Comparison of ENCODE assay signal across 14 cellular contexts in the genomic region with DNA sequence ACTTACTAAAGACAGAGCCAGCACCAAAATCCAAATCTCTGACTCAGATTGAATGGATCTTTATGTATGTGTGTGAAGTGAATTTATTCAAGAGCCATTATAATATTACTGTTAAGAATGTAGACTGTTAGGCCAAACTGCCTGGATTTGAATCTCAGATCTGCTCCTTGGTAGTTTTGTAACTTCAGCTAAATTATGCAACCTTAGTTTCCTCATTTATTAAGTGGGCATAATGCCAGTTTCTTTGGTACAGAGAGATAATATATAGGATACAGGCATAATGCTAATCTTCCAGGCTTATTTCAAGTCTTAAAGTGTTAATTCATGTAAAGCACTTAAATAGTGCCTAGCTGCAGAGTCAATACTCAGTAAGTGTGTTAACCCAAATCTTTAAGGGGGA. TPM values are rescaled to one million over a fixed set of nuclear protein-coding genes. Genes with fewer than 3 reads are reported as not detected.
DNase-seq lines count a peak whose midpoint lies in the region; ATAC-seq and TF ChIP-seq lines count a peak whose summit lies in the region.
"Had no signal": no experiment of that assay in that cellular context is flagged by ENCODE, and none has a peak within 500 bp of the region (broad histone marks: within the 10 kb centered on the region; RNA-seq: fewer than 3 reads in every experiment).

No MANE protein-coding gene starts in this region.

- H3K27me3 ChIP-seq in Caco-2 (replicated peaks; ENCODE audit: control insufficient read depth, insufficient read depth, low read length) (no peaks in the 10 kb centered on the region), ascending aorta (no peaks in the 10 kb centered on the region)
- H3K27me3 ChIP-seq: body of pancreas had no signal

- peaks cover 58% of the 10 kb centered on the region for H3K4me1 ChIP-seq in Caco-2
- H3K4me1 ChIP-seq in ascending aorta: no peaks in the 10 kb centered on the region

- ATAC-seq in natural killer cell (no peak), HG02763 (IDR thresholded peaks at IDR 0.05; ENCODE audit: unreplicated experiment) (no peak)
- ATAC-seq: activated T-cell treated with anti-CD3 and anti-CD28 coated beads, Interleukin-2, amount 50 U/mL, for 4 hours; body of pancreas had no signal

- H3K9me3 ChIP-seq in Caco-2 (no peaks in the 10 kb centered on the region), ascending aorta (no peaks in the 10 kb centered on the region)
- H3K9me3 ChIP-seq: body of pancreas had no signal

- TF ChIP-seq POLR2A in NB4 (IDR thresholded peaks at IDR 0.05; ENCODE audit: extremely low read depth, insufficient read length): no peak

- H3K4me1 Mint-ChIP-seq in Caco-2 (ENCODE audit: low read depth, unreplicated experiment) (peaks cover 34% of the 10 kb centered on the region), natural killer cell (peaks cover 18 to 19% of the 10 kb centered on the region in 2 donors)

- H3K27ac ChIP-seq in ascending aorta: no peak overlapping the region
- H3K27ac ChIP-seq: SK-N-MC had no signal

- POLR2A ChIA-PET in Caco-2 (lab: Charles Lee): no interaction called here

- H3K27ac Mint-ChIP-seq in Caco-2 (ENCODE audit: unreplicated experiment) (no peak overlapping the region), natural killer cell (peak overlapping the region; percentile 73 to 76)

- no peaks in the 10 kb centered on the region for H3K9me3 Mint-ChIP-seq in Caco-2 (ENCODE audit: unreplicated experiment)
- no peaks in the 10 kb centered on the region for H3K9me3 Mint-ChIP-seq in natural killer cell
- H3K9me3 Mint-ChIP-seq: activated T-cell treated with anti-CD3 and anti-CD28 coated beads, Interleukin-2, amount 50 U/mL, for 4 hours had no signal

- no TSS peak for BruUV-seq in Caco-2 (replicated peaks; lab: Mats Ljungman, UMichigan)

- peak overlapping the region; percentile 2 for H3K4me3 Mint-ChIP-seq in Caco-2 (ENCODE audit: unreplicated experiment)
- H3K4me3 Mint-ChIP-seq in natural killer cell: no peak overlapping the region
- H3K4me3 Mint-ChIP-seq: activated T-cell treated with anti-CD3 and anti-CD28 coated beads, Interleukin-2, amount 50 U/mL, for 4 hours had no signal

- no peaks in the 10 kb centered on the region for H3K27me3 Mint-ChIP-seq in Caco-2 (ENCODE audit: insufficient read depth, unreplicated experiment)
- peaks cover 0 to 1% of the 10 kb centered on the region in 2 donors for H3K27me3 Mint-ChIP-seq in natural killer cell (ENCODE audit: low read depth in 2 of 2)

- peaks cover 43% of the 10 kb centered on the region for H3K36me3 Mint-ChIP-seq in Caco-2 (ENCODE audit: insufficient read depth, unreplicated experiment)
- peaks cover 7% of the 10 kb centered on the region for H3K36me3 Mint-ChIP-seq in natural killer cell

- no peaks in the 10 kb centered on the region for H3K36me3 ChIP-seq in Caco-2 (ENCODE audit: control insufficient read depth, insufficient read depth, low read length)
- peaks cover 18 to 37% of the 10 kb centered on the region in 2 donors for H3K36me3 ChIP-seq in ascending aorta

- H3K4me3 ChIP-seq in Caco-2 (ENCODE audit: low read depth, low read length) (no peak overlapping the region), NB4 (ENCODE audit: low read depth, low read length) (no peak overlapping the region), epithelial cell of esophagus (ENCODE audit: low read length) (no peak overlapping the region), ascending aorta (no peak overlapping the region)
- H3K4me3 ChIP-seq: body of pancreas, SK-N-MC had no signal

- TF ChIP-seq CTCF in Caco-2 (IDR thresholded peaks at IDR 0.05; ENCODE audit: insufficient read depth in 1 of 2, low read depth in 1 of 2, low read length in 1 of 2, severe bottlenecking in 1 of 2, unreplicated experiment in 1 of 2): no peak
- no peak for TF ChIP-seq CTCF in NB4 (IDR thresholded peaks at IDR 0.05; ENCODE audit: low read depth, low read length)
- no peak for TF ChIP-seq CTCF in epithelial cell of esophagus (IDR thresholded peaks at IDR 0.05; ENCODE audit: insufficient read depth, low read depth, low read length, missing control alignments)
- no peak for TF ChIP-seq CTCF in natural killer cell (IDR thresholded peaks at IDR 0.05)
- TF ChIP-seq CTCF in ascending aorta (IDR thresholded peaks at IDR 0.05): no peak

- no peak for DNase-seq in Caco-2
- DNase-seq in NB4 (ENCODE audit: low read depth): peak; percentile 67
- peak; percentile 34 for DNase-seq in epithelial cell of esophagus (ENCODE audit: low read depth)
- DNase-seq in natural killer cell: no peak
- DNase-seq in ascending aorta (ENCODE audit: low spot score in 2 of 2): no peak
- DNase-seq in epidermal melanocyte (ENCODE audit: insufficient read length, low spot score): no peak
- DNase-seq in amygdala (lab: John Stamatoyannopoulos, UW): no peak
- DNase-seq: activated CD4-positive, alpha-beta T cell treated with anti-CD3 and anti-CD28 coated beads for 1 hour; activated T-cell treated with anti-CD3 and anti-CD28 coated beads, Interleukin-2, amount 50 U/mL, for 4 hours; body of pancreas; NCI-H1436 treated with DMSO at 0.1 percent for 48 hours; NCI-H82 had no signal

- intact Hi-C loops in Caco-2 (cut with micrococcal nuclease; ENCODE audit: unreplicated experiment): no loop called here
- intact Hi-C loops in natural killer cell (cut with micrococcal nuclease): no loop called here
- intact Hi-C loops in ascending aorta (cut with DNase I): no loop called here

- CTCF ChIA-PET in Caco-2 (lab: Charles Lee): interaction anchor here (0.5 to 3.4 kb wide), 2 partner anchors 13 to 94 kb away, joined by 4 to 24 read pairs; a partner anchor contains a TSS

RNA-seq across cellular contexts. Expression of a gene that starts 12.8 kb away (rescaled TPM):
- total RNA-seq in Caco-2 (2022) (34.5 and 39.4 TPM in 2 replicates), natural killer cell (10 to 100 TPM; 34.3 to 41.6 (median 37.5) TPM), ascending aorta (5.9 TPM)

RNA-seq across cellular contexts. Expression of a gene that starts 28.0 kb away (rescaled TPM):
- total RNA-seq in Caco-2 (2022) (41.6 and 42.8 TPM in 2 replicates), natural killer cell (10 to 100 TPM; 14.6 to 25.0 (median 21.4) TPM), ascending aorta (10.4 TPM)

Comparison
In these comparisons a context has a peak if more than half of its experiments do, and no peak if none do; other contexts are left out.
1. DNase-seq: peak in NB4 (single experiment) and epithelial cell of esophagus (single experiment); none in Caco-2 (0 of 2), natural killer cell (single experiment), ascending aorta (0 of 2), epidermal melanocyte (single experiment) and amygdala (0 of 56).